ENCODE assay signal across 1 cellular context in genomic region chr1:58858344-58858673, GRCh38.
TF ChIP-seq lines count a peak whose summit lies in the region.

No MANE protein-coding gene starts in this region.

TF ChIP-seq in HepG2, 621 proteins besides CTCF, POLR2A, EP300 and RAD21:
- TF ChIP-seq NFKBIZ (CRISPR knock-in tag; IDR thresholded peaks at IDR 0.05), result no peak
- TF ChIP-seq ZNF430 (CRISPR knock-in tag; IDR thresholded peaks at IDR 0.05), result no peak
- no peak for TF ChIP-seq THAP9 (CRISPR knock-in tag; IDR thresholded peaks at IDR 0.05; ENCODE audit: borderline replicate concordance)
- TF ChIP-seq ZNF260 (CRISPR knock-in tag; IDR thresholded peaks at IDR 0.05; ENCODE audit: borderline replicate concordance, low read depth), result no peak
- no peak for TF ChIP-seq CENPT (CRISPR knock-in tag; IDR thresholded peaks at IDR 0.05; ENCODE audit: low read depth)
- no peak for TF ChIP-seq ZNF678 (CRISPR knock-in tag; IDR thresholded peaks at IDR 0.05)
- TF ChIP-seq ZNF451 (CRISPR knock-in tag; IDR thresholded peaks at IDR 0.05), result no peak
- no peak for TF ChIP-seq FOXK1 (CRISPR knock-in tag; IDR thresholded peaks at IDR 0.05; ENCODE audit: borderline replicate concordance, low read depth)
- no peak for TF ChIP-seq ZNF446 (CRISPR knock-in tag; IDR thresholded peaks at IDR 0.05)
- no peak for TF ChIP-seq MEIS2 (CRISPR knock-in tag; IDR thresholded peaks at IDR 0.05)
- TF ChIP-seq MLX (CRISPR knock-in tag; IDR thresholded peaks at IDR 0.05), result no peak
- TF ChIP-seq GPBP1L1 (CRISPR knock-in tag; IDR thresholded peaks at IDR 0.05), result no peak
- no peak for TF ChIP-seq TFDP1 (CRISPR knock-in tag; IDR thresholded peaks at IDR 0.05; ENCODE audit: borderline replicate concordance)
- TF ChIP-seq TAF1 (CRISPR knock-in tag; IDR thresholded peaks at IDR 0.05), result no peak
- TF ChIP-seq ZNF3 (CRISPR knock-in tag; IDR thresholded peaks at IDR 0.05), result peak; percentile 91
- no peak for TF ChIP-seq SOX13 (IDR thresholded peaks at IDR 0.05)
- peak in 1 of 2 experiments; percentile 15; a peak in 1 of 4 replicates for TF ChIP-seq SOX13 (CRISPR knock-in tag; conservative IDR thresholded peaks at IDR 0.05 in 1 of 2, IDR thresholded peaks at IDR 0.05 in 1 of 2)
- TF ChIP-seq ZNF841 (CRISPR knock-in tag; IDR thresholded peaks at IDR 0.05; ENCODE audit: borderline replicate concordance), result no peak
- TF ChIP-seq HNRNPL (IDR thresholded peaks at IDR 0.05; ENCODE audit: low read depth, low read length), result no peak
- no peak for TF ChIP-seq DNMT1 (CRISPR knock-in tag; IDR thresholded peaks at IDR 0.05)
- TF ChIP-seq PAF1 (CRISPR knock-in tag; IDR thresholded peaks at IDR 0.05), result no peak
- TF ChIP-seq TARDBP (CRISPR knock-in tag; IDR thresholded peaks at IDR 0.05), result 0 out of 2 replicates have a peak, but pooled peaks have one; percentile 37
- TF ChIP-seq ZNF883 (CRISPR knock-in tag; IDR thresholded peaks at IDR 0.05; ENCODE audit: not compliant biosample characterization), result no peak
- TF ChIP-seq CBX5 (CRISPR knock-in tag; IDR thresholded peaks at IDR 0.05; ENCODE audit: borderline replicate concordance), result 0 out of 2 replicates have a peak, but pooled peaks have one; percentile 27
- no peak for TF ChIP-seq HBP1 (CRISPR knock-in tag; IDR thresholded peaks at IDR 0.05; ENCODE audit: low read depth)
- no peak for TF ChIP-seq ZBTB26 (CRISPR knock-in tag; IDR thresholded peaks at IDR 0.05; ENCODE audit: borderline replicate concordance)
- 0 out of 2 replicates have a peak, but pooled peaks have one; percentile 21 for TF ChIP-seq YEATS2 (CRISPR knock-in tag; IDR thresholded peaks at IDR 0.05; ENCODE audit: borderline replicate concordance)
- TF ChIP-seq FOXA3 (CRISPR knock-in tag; IDR thresholded peaks at IDR 0.05), result 0 out of 2 replicates have a peak, but pooled peaks have one; percentile 17
